ENCODE assay signal across 15 cellular contexts in genomic region chr6:158564243-158565121, GRCh38. TPM values are rescaled to one million over a fixed set of nuclear protein-coding genes. Genes with fewer than 3 reads are reported as not detected.
DNase-seq lines count a peak whose midpoint lies in the region; ATAC-seq and TF ChIP-seq lines count a peak whose summit lies in the region.
"Had no signal": no experiment of that assay in that cellular context is flagged by ENCODE, and none has a peak within 500 bp of the region (broad histone marks: within the 10 kb centered on the region; RNA-seq: fewer than 3 reads in every experiment).

No MANE protein-coding gene starts in this region.

- H3K27me3 Mint-ChIP-seq in activated T-helper 1 cell treated with anti-CD3 and anti-CD28 coated beads, Interleukin-12 subunit alpha, Interleukin-12 subunit beta, Interleukin-2, Interleukin-4 antibody, amounts not matched to agents 30 ng/mL and 10 ng/mL and 1 ng/mL, durations not matched to agents 14 hours and 24 hours and 36 hours (ENCODE audit: insufficient read depth) = no peaks in the 10 kb centered on the region
- H3K27me3 Mint-ChIP-seq in natural killer cell (ENCODE audit: low read depth in 2 of 2) (no peaks in the 10 kb centered on the region), nephron progenitor cell (ENCODE audit: low read depth, poor library complexity) (peaks cover 2% of the 10 kb centered on the region)

- H3K4me3 Mint-ChIP-seq in activated T-helper 1 cell treated with anti-CD3 and anti-CD28 coated beads, Interleukin-12 subunit alpha, Interleukin-12 subunit beta, Interleukin-2, Interleukin-4 antibody, amounts not matched to agents 30 ng/mL and 10 ng/mL and 1 ng/mL, durations not matched to agents 14 hours and 24 hours and 36 hours = peak overlapping the region; percentile 47
- H3K4me3 Mint-ChIP-seq in natural killer cell (peak overlapping the region; percentile 89), nephron progenitor cell (no peak overlapping the region)
- H3K4me3 Mint-ChIP-seq: activated naive CD4-positive, alpha-beta T cell treated with anti-CD3 and anti-CD28 coated beads for 36 hours had no signal

- TF ChIP-seq CTCF in natural killer cell (IDR thresholded peaks at IDR 0.05) = no peak
- TF ChIP-seq CTCF in nephron progenitor cell (IDR thresholded peaks at IDR 0.05) = no peak

- intact Hi-C loops in activated T-helper 1 cell treated with anti-CD3 and anti-CD28 coated beads, Interleukin-12 subunit alpha, Interleukin-12 subunit beta, Interleukin-2, Interleukin-4 antibody, amounts not matched to agents 30 ng/mL and 10 ng/mL and 1 ng/mL, durations not matched to agents 14 hours and 24 hours and 36 hours (cut with micrococcal nuclease) = loop anchor here (5.0 kb wide), 1 partner anchor 253 kb away; the partner anchor contains the start of gene EZR
- intact Hi-C loops in natural killer cell (cut with micrococcal nuclease) = loop anchor here (5.0 to 10.0 kb wide), 2 partner anchors 88 to 150 kb away; partner anchors contain the start of gene SYTL3

- H3K9me3 Mint-ChIP-seq in activated T-helper 1 cell treated with anti-CD3 and anti-CD28 coated beads, Interleukin-12 subunit alpha, Interleukin-12 subunit beta, Interleukin-2, Interleukin-4 antibody, amounts not matched to agents 30 ng/mL and 10 ng/mL and 1 ng/mL, durations not matched to agents 14 hours and 24 hours and 36 hours = no peaks in the 10 kb centered on the region
- H3K9me3 Mint-ChIP-seq in natural killer cell = no peaks in the 10 kb centered on the region
- H3K9me3 Mint-ChIP-seq in nephron progenitor cell = no peaks in the 10 kb centered on the region
- H3K9me3 Mint-ChIP-seq: activated naive CD4-positive, alpha-beta T cell treated with anti-CD3 and anti-CD28 coated beads for 36 hours had no signal

- H3K27ac Mint-ChIP-seq in activated T-helper 1 cell treated with anti-CD3 and anti-CD28 coated beads, Interleukin-12 subunit alpha, Interleukin-12 subunit beta, Interleukin-2, Interleukin-4 antibody, amounts not matched to agents 30 ng/mL and 10 ng/mL and 1 ng/mL, durations not matched to agents 14 hours and 24 hours and 36 hours = no peak overlapping the region
- H3K27ac Mint-ChIP-seq in natural killer cell (peak overlapping the region; percentile 88 to 96), nephron progenitor cell (no peak overlapping the region)
- H3K27ac Mint-ChIP-seq: activated naive CD4-positive, alpha-beta T cell treated with anti-CD3 and anti-CD28 coated beads for 36 hours had no signal

- H3K4me1 Mint-ChIP-seq in activated T-helper 1 cell treated with anti-CD3 and anti-CD28 coated beads, Interleukin-12 subunit alpha, Interleukin-12 subunit beta, Interleukin-2, Interleukin-4 antibody, amounts not matched to agents 30 ng/mL and 10 ng/mL and 1 ng/mL, durations not matched to agents 14 hours and 24 hours and 36 hours (ENCODE audit: low read depth) = peaks cover 61% of the 10 kb centered on the region
- H3K4me1 Mint-ChIP-seq in natural killer cell (peaks cover 85 to 88% of the 10 kb centered on the region in 2 donors), nephron progenitor cell (peaks cover 68% of the 10 kb centered on the region)

- H3K36me3 Mint-ChIP-seq in activated T-helper 1 cell treated with anti-CD3 and anti-CD28 coated beads, Interleukin-12 subunit alpha, Interleukin-12 subunit beta, Interleukin-2, Interleukin-4 antibody, amounts not matched to agents 30 ng/mL and 10 ng/mL and 1 ng/mL, durations not matched to agents 14 hours and 24 hours and 36 hours (ENCODE audit: low read depth) = peaks cover 11% of the 10 kb centered on the region
- H3K36me3 Mint-ChIP-seq in natural killer cell (no peaks in the 10 kb centered on the region), nephron progenitor cell (ENCODE audit: low read depth) (no peaks in the 10 kb centered on the region)

- peak; percentile 39 to 54 (median 46) for ATAC-seq in natural killer cell
- ATAC-seq in HG02840 (IDR thresholded peaks at IDR 0.05; ENCODE audit: low FRiP score, unreplicated experiment) = no peak

- peak; percentile 31 for DNase-seq in stimulated activated naive CD4-positive, alpha-beta T cell treated with Interleukin-2 at 50 U/mL for 16 hours (lab: John Stamatoyannopoulos, UW)
- no peak for DNase-seq in stimulated activated naive CD4-positive, alpha-beta T cell (lab: John Stamatoyannopoulos, UW)
- no peak for DNase-seq in activated T-helper 1 cell treated with anti-CD3 and anti-CD28 coated beads, Interleukin-12 subunit alpha, Interleukin-12 subunit beta, Interleukin-2, Interleukin-4 antibody, amounts not matched to agents 30 ng/mL and 10 ng/mL and 1 ng/mL, durations not matched to agents 14 hours and 24 hours and 36 hours (ENCODE audit: low spot score)
- DNase-seq in natural killer cell (peak; percentile 58), DMS79 (lab: John Stamatoyannopoulos, UW) (no peak), SKM-1 (lab: John Stamatoyannopoulos, UW; ENCODE audit: unreplicated experiment) (no peak), nephron progenitor cell (no peak)
- DNase-seq: activated naive CD4-positive, alpha-beta T cell treated with anti-CD3 and anti-CD28 coated beads for 36 hours; caudate nucleus; DMS153; NCI-H146; sigmoid colon; SK-N-SH; substantia nigra had no signal

RNA-seq across cellular contexts. Expression of gene TMEM181, which starts 4.6 kb away (rescaled TPM):
- total RNA-seq in activated T-helper 1 cell treated with anti-CD3 and anti-CD28 coated beads, Interleukin-12 subunit alpha, Interleukin-12 subunit beta, Interleukin-2, Interleukin-4 antibody, amounts not matched to agents 30 ng/mL and 10 ng/mL and 1 ng/mL, durations not matched to agents 14 hours and 24 hours and 36 hours = 17.0 and 17.7 TPM in 2 replicates
- total RNA-seq in natural killer cell = 10 to 100 TPM; 44.8 to 60.9 (median 45.0) TPM

Comparison
In these comparisons a context has a peak if more than half of its experiments do, and no peak if none do; other contexts are left out.
1. DNase-seq: peak in stimulated activated naive CD4-positive, alpha-beta T cell treated with Interleukin-2 at 50 U/mL for 16 hours (single experiment) and natural killer cell (single experiment); none in stimulated activated naive CD4-positive, alpha-beta T cell (0 of 6), activated T-helper 1 cell treated with anti-CD3 and anti-CD28 coated beads, Interleukin-12 subunit alpha, Interleukin-12 subunit beta, Interleukin-2, Interleukin-4 antibody, amounts not matched to agents 30 ng/mL and 10 ng/mL and 1 ng/mL, durations not matched to agents 14 hours and 24 hours and 36 hours (single experiment), DMS79 (single experiment), SKM-1 (single experiment) and nephron progenitor cell (single experiment).
2. H3K27ac Mint-ChIP-seq: peak in natural killer cell (2 of 2); none in activated T-helper 1 cell treated with anti-CD3 and anti-CD28 coated beads, Interleukin-12 subunit alpha, Interleukin-12 subunit beta, Interleukin-2, Interleukin-4 antibody, amounts not matched to agents 30 ng/mL and 10 ng/mL and 1 ng/mL, durations not matched to agents 14 hours and 24 hours and 36 hours (single experiment) and nephron progenitor cell (single experiment).